ENCODE assay signal across 17 cellular contexts in the genomic region with DNA sequence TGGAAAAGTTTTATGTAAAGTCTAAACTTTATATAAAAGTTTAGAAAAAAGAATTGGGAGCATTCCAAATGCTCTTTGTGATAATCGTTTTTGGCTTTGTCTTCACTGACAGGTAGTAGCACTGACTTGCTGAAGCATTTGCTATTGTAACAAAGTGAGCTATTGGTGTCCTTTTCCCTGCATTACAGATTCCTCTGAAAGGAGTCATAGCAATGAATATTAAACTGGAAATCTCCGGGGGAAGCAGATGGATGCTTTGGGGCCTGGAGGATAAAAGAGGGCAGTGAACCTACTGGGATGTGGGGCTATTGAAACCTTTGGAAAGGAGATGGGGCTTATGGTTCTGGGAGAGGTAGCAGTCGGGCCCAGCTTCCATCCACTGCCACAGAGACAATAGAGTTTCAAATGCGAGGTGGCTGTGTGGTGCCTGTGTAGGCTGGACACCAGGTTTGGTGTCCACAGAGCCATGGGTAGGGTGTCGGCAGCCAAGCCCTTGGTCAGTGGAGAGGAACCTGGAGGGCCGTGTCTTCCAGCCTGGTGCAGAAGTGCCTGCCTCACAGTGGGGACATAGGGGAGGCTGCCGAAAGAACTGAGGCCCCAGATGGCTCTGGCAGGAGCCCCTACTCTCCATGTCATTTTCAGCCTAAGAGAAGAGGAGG. TPM values are rescaled to one million over a fixed set of nuclear protein-coding genes. Genes with fewer than 3 reads are reported as not detected.
A peak's percentile ranks its signal among the peaks of the same experiment; 100 is the strongest.
DNase-seq lines count a peak whose midpoint lies in the region; TF ChIP-seq lines count a peak whose summit lies in the region.
"Had no signal": no experiment of that assay in that cellular context is flagged by ENCODE, and none has a peak within 500 bp of the region (broad histone marks: within the 10 kb centered on the region; RNA-seq: fewer than 3 reads in every experiment).

No MANE protein-coding gene starts in this region.

- WGBS in esophagus muscularis mucosa, result 62% methylated on average over 6 of the region's 7 CpGs

- no peak overlapping the region for H3K4me3 ChIP-seq in esophagus muscularis mucosa
- H3K4me3 ChIP-seq: colonic mucosa, mucosa of descending colon had no signal

- intact Hi-C loops in esophagus muscularis mucosa (cut with DNase I), result loop anchor here (10.0 kb wide), 1 partner anchor 179 kb away; no protein-coding TSS in a partner anchor

- H3K9me3 ChIP-seq in esophagus muscularis mucosa, result no peaks in the 10 kb centered on the region
- H3K9me3 ChIP-seq: colonic mucosa, mucosa of descending colon had no signal

- TF ChIP-seq CTCF in esophagus muscularis mucosa (IDR thresholded peaks at IDR 0.05) (no peak), nephron progenitor cell (IDR thresholded peaks at IDR 0.05) (no peak)

- peaks cover 13% of the 10 kb centered on the region for H3K27me3 Mint-ChIP-seq in nephron progenitor cell (ENCODE audit: low read depth, poor library complexity)
- H3K27me3 Mint-ChIP-seq in activated CD4-positive, alpha-beta T cell treated with anti-CD3 and anti-CD28 coated beads, Interleukin-2, amount 10 ng/mL, durations not matched to agents 7 days and 5 days, result peaks cover 2% of the 10 kb centered on the region
- H3K27me3 Mint-ChIP-seq: activated naive CD8-positive, alpha-beta T cell treated with anti-CD3 and anti-CD28 coated beads, Interleukin-2, amount 50 U/mL, for 24 hours; CD4-positive, alpha-beta T cell; T-cell had no signal

- H3K4me1 ChIP-seq in esophagus muscularis mucosa, result peaks cover 12 to 30% (median 19%) of the 10 kb centered on the region in 4 donors

- H3K27ac Mint-ChIP-seq in nephron progenitor cell, result no peak overlapping the region
- H3K27ac Mint-ChIP-seq in activated CD4-positive, alpha-beta T cell treated with anti-CD3 and anti-CD28 coated beads, Interleukin-2, amount 10 ng/mL, durations not matched to agents 7 days and 5 days, result no peak overlapping the region
- H3K27ac Mint-ChIP-seq: activated naive CD8-positive, alpha-beta T cell treated with anti-CD3 and anti-CD28 coated beads, Interleukin-2, amount 50 U/mL, for 24 hours; CD4-positive, alpha-beta T cell; T-cell had no signal

- H3K27ac ChIP-seq in esophagus muscularis mucosa (replicated peaks in 1 of 4), result no peak overlapping the region
- H3K27ac ChIP-seq: colonic mucosa had no signal

- H3K36me3 Mint-ChIP-seq in nephron progenitor cell (ENCODE audit: low read depth), result peaks cover 6% of the 10 kb centered on the region
- no peaks in the 10 kb centered on the region for H3K36me3 Mint-ChIP-seq in activated CD4-positive, alpha-beta T cell treated with anti-CD3 and anti-CD28 coated beads, Interleukin-2, amount 10 ng/mL, durations not matched to agents 7 days and 5 days (ENCODE audit: low read depth)
- H3K36me3 Mint-ChIP-seq: T-cell had no signal

- peak; percentile 61 for DNase-seq in EH (ENCODE audit: low read depth)
- peak; percentile 44 to 60 for DNase-seq in NCI-H524 (lab: John Stamatoyannopoulos, UW)
- DNase-seq in esophagus muscularis mucosa (ENCODE audit: extremely low spot score), result peak; percentile 78
- DNase-seq in renal cortical epithelial cell (ENCODE audit: low read depth), result peak; percentile 75
- no peak for DNase-seq in RKO (ENCODE audit: low spot score)
- no peak for DNase-seq in HuH-7.5 (ENCODE audit: low spot score)
- no peak for DNase-seq in nephron progenitor cell
- no peak for DNase-seq in activated CD4-positive, alpha-beta T cell treated with anti-CD3 and anti-CD28 coated beads, Interleukin-2, amount 10 ng/mL, durations not matched to agents 7 days and 5 days
- DNase-seq: activated CD4-positive, alpha-beta T cell treated with anti-CD3 and anti-CD28 coated beads for 1 hour; activated naive CD8-positive, alpha-beta T cell treated with anti-CD3 and anti-CD28 coated beads, Interleukin-2, amount 50 U/mL, for 24 hours; activated T-cell treated with anti-CD3 and anti-CD28 coated beads, Interleukin-2, amount 50 U/mL, for 1 hour; CD4-positive, alpha-beta T cell; colonic mucosa; mucosa of descending colon; T-cell had no signal

- POLR2A ChIA-PET in activated CD4-positive, alpha-beta T cell treated with anti-CD3 and anti-CD28 coated beads, Interleukin-2, amount 10 ng/mL, durations not matched to agents 7 days and 5 days (lab: Charles Lee), result no interaction called here

- TF ChIP-seq EP300 in esophagus muscularis mucosa (IDR thresholded peaks at IDR 0.05), result no peak

- no peaks in the 10 kb centered on the region for H3K27me3 ChIP-seq in esophagus muscularis mucosa
- H3K27me3 ChIP-seq: colonic mucosa had no signal

- H3K9me3 Mint-ChIP-seq in nephron progenitor cell, result no peaks in the 10 kb centered on the region
- no peaks in the 10 kb centered on the region for H3K9me3 Mint-ChIP-seq in activated CD4-positive, alpha-beta T cell treated with anti-CD3 and anti-CD28 coated beads, Interleukin-2, amount 10 ng/mL, durations not matched to agents 7 days and 5 days
- H3K9me3 Mint-ChIP-seq: activated naive CD8-positive, alpha-beta T cell treated with anti-CD3 and anti-CD28 coated beads, Interleukin-2, amount 50 U/mL, for 24 hours; CD4-positive, alpha-beta T cell; T-cell had no signal

- H3K36me3 ChIP-seq in esophagus muscularis mucosa, result no peaks in the 10 kb centered on the region
- H3K36me3 ChIP-seq: colonic mucosa had no signal

- CTCF ChIA-PET in activated CD4-positive, alpha-beta T cell treated with anti-CD3 and anti-CD28 coated beads, Interleukin-2, amount 10 ng/mL, durations not matched to agents 7 days and 5 days (lab: Charles Lee), result interaction anchor here (1.1 kb wide), 1 partner anchor 119 kb away, joined by 4 read pairs; no protein-coding TSS in a partner anchor

- no peak overlapping the region for H3K4me3 Mint-ChIP-seq in nephron progenitor cell
- no peak overlapping the region for H3K4me3 Mint-ChIP-seq in activated CD4-positive, alpha-beta T cell treated with anti-CD3 and anti-CD28 coated beads, Interleukin-2, amount 10 ng/mL, durations not matched to agents 7 days and 5 days
- H3K4me3 Mint-ChIP-seq: activated naive CD8-positive, alpha-beta T cell treated with anti-CD3 and anti-CD28 coated beads, Interleukin-2, amount 50 U/mL, for 24 hours; CD4-positive, alpha-beta T cell; T-cell had no signal

- peaks cover 13% of the 10 kb centered on the region for H3K4me1 Mint-ChIP-seq in nephron progenitor cell
- H3K4me1 Mint-ChIP-seq in activated CD4-positive, alpha-beta T cell treated with anti-CD3 and anti-CD28 coated beads, Interleukin-2, amount 10 ng/mL, durations not matched to agents 7 days and 5 days, result peaks cover 11% of the 10 kb centered on the region

- TF ChIP-seq POLR2A in esophagus muscularis mucosa (IDR thresholded peaks at IDR 0.05; ENCODE audit: low read depth), result no peak

RNA-seq across cellular contexts. Expression of a gene that starts 10.1 kb away (rescaled TPM):
- total RNA-seq in esophagus muscularis mucosa (not detected), renal cortical epithelial cell (1.4 and 5.1 TPM in 2 replicates)
- total RNA-seq in activated CD4-positive, alpha-beta T cell treated with anti-CD3 and anti-CD28 coated beads, Interleukin-2, amount 10 ng/mL, durations not matched to agents 7 days and 5 days, result not detected
- total RNA-seq: CD4-positive, alpha-beta T cell; colonic mucosa; mucosa of descending colon; posterior vena cava; T-cell; ureter had no signal

RNA-seq across cellular contexts. Expression of a gene that starts 49.1 kb away (rescaled TPM):
- total RNA-seq in esophagus muscularis mucosa, result 1 to 10 TPM; 1.2 to 6.7 (median 5.0) TPM
- 3.1 and 7.5 TPM in 2 replicates for total RNA-seq in renal cortical epithelial cell
- 1 to 10 TPM; 3.9 to 4.4 TPM for total RNA-seq in activated CD4-positive, alpha-beta T cell treated with anti-CD3 and anti-CD28 coated beads, Interleukin-2, amount 10 ng/mL, durations not matched to agents 7 days and 5 days

Comparison
In these comparisons a context has a peak if more than half of its experiments do, and no peak if none do; other contexts are left out.
1. DNase-seq: peak in EH (single experiment), NCI-H524 (2 of 2), esophagus muscularis mucosa (single experiment) and renal cortical epithelial cell (single experiment); none in RKO (single experiment), HuH-7.5 (single experiment), nephron progenitor cell (single experiment) and activated CD4-positive, alpha-beta T cell treated with anti-CD3 and anti-CD28 coated beads, Interleukin-2, amount 10 ng/mL, durations not matched to agents 7 days and 5 days (single experiment).